16 cellular contexts compared by ENCODE assay signal in the genomic region with DNA sequence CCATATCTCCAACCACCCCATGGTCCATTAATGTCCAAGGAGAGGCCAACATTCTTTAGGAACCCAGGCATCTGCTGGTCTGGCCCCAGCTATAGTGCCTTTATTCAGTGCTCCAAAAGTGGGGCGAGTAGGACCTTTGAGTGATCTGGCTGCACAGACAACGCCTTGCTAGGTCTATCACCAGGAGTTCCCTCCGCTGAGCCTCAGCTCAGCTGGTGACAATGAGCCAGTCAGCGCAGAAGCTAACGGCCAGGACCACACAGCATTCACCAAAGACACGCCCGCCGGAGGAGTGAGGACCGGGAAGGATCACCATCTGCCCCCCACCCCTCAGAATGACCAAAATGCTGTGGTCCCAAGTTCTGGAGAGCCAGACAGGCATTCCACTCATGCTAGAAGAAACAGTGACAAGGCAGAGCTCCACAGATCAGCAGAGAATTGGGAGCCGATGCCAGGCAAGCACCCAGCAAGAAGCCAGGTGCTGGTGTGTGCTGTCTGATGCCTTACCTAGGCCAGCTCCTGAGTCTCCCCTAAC. TPM values are rescaled to one million over a fixed set of nuclear protein-coding genes. Genes with fewer than 3 reads are reported as not detected.
A peak's percentile ranks its signal among the peaks of the same experiment; 100 is the strongest.
DNase-seq lines count a peak whose midpoint lies in the region; ATAC-seq and TF ChIP-seq lines count a peak whose summit lies in the region.
"Had no signal": no experiment of that assay in that cellular context is flagged by ENCODE, and none has a peak within 500 bp of the region (broad histone marks: within the 10 kb centered on the region; RNA-seq: fewer than 3 reads in every experiment).

No MANE protein-coding gene starts in this region.

- no peak for TF ChIP-seq EP300 in gastroesophageal sphincter (IDR thresholded peaks at IDR 0.05)

- ATAC-seq in gastroesophageal sphincter (no peak), GM19467 (IDR thresholded peaks at IDR 0.05; ENCODE audit: unreplicated experiment) (no peak)
- ATAC-seq: stimulated activated naive B cell treated with anti-CD40 and anti-IgM and Interleukin-4, amounts not matched to agents 10 μg/mL and 1 μg/mL and 100 μg/mL, for 72 hours had no signal

- no peaks in the 10 kb centered on the region for H3K27me3 Mint-ChIP-seq in activated CD4-positive, alpha-beta T cell treated with anti-CD3 and anti-CD28 coated beads, Interleukin-2, amount 10 ng/mL, durations not matched to agents 24 days and 14 days
- H3K27me3 Mint-ChIP-seq in activated CD4-positive, alpha-beta memory T cell treated with anti-CD3 and anti-CD28 coated beads for 36 hours = no peaks in the 10 kb centered on the region
- H3K27me3 Mint-ChIP-seq: memory B cell; stimulated activated naive B cell treated with anti-CD40 and anti-IgM and Interleukin-4, amounts not matched to agents 10 μg/mL and 1 μg/mL and 100 μg/mL, for 72 hours had no signal

- peaks cover 11% of the 10 kb centered on the region for H3K36me3 Mint-ChIP-seq in activated CD4-positive, alpha-beta T cell treated with anti-CD3 and anti-CD28 coated beads, Interleukin-2, amount 10 ng/mL, durations not matched to agents 24 days and 14 days (ENCODE audit: low read depth)
- H3K36me3 Mint-ChIP-seq in activated CD4-positive, alpha-beta memory T cell treated with anti-CD3 and anti-CD28 coated beads for 36 hours = peaks cover 2% of the 10 kb centered on the region
- H3K36me3 Mint-ChIP-seq: memory B cell; stimulated activated naive B cell treated with anti-CD40 and anti-IgM and Interleukin-4, amounts not matched to agents 10 μg/mL and 1 μg/mL and 100 μg/mL, for 72 hours had no signal

- no peaks in the 10 kb centered on the region for H3K9me3 Mint-ChIP-seq in activated CD4-positive, alpha-beta T cell treated with anti-CD3 and anti-CD28 coated beads, Interleukin-2, amount 10 ng/mL, durations not matched to agents 24 days and 14 days
- H3K9me3 Mint-ChIP-seq in activated CD4-positive, alpha-beta memory T cell treated with anti-CD3 and anti-CD28 coated beads for 36 hours = no peaks in the 10 kb centered on the region
- H3K9me3 Mint-ChIP-seq: memory B cell; stimulated activated naive B cell treated with anti-CD40 and anti-IgM and Interleukin-4, amounts not matched to agents 10 μg/mL and 1 μg/mL and 100 μg/mL, for 72 hours had no signal

- H3K4me3 Mint-ChIP-seq in activated CD4-positive, alpha-beta T cell treated with anti-CD3 and anti-CD28 coated beads, Interleukin-2, amount 10 ng/mL, durations not matched to agents 24 days and 14 days = no peak overlapping the region
- H3K4me3 Mint-ChIP-seq in activated CD4-positive, alpha-beta memory T cell treated with anti-CD3 and anti-CD28 coated beads for 36 hours = no peak overlapping the region
- H3K4me3 Mint-ChIP-seq: memory B cell; stimulated activated naive B cell treated with anti-CD40 and anti-IgM and Interleukin-4, amounts not matched to agents 10 μg/mL and 1 μg/mL and 100 μg/mL, for 72 hours had no signal

- CTCF ChIA-PET in activated CD4-positive, alpha-beta memory T cell treated with anti-CD3 and anti-CD28 coated beads for 36 hours (lab: Charles Lee) = interaction anchor here (1.2 to 1.6 kb wide), 2 partner anchors 24 to 50 kb away, joined by 4 read pairs; no protein-coding TSS in a partner anchor

- H3K9me3 ChIP-seq in gastroesophageal sphincter = no peaks in the 10 kb centered on the region
- H3K9me3 ChIP-seq in stomach smooth muscle (ENCODE audit: control insufficient read depth in 2 of 2, low read length in 2 of 2) = no peaks in the 10 kb centered on the region

- POLR2A ChIA-PET in activated CD4-positive, alpha-beta memory T cell treated with anti-CD3 and anti-CD28 coated beads for 36 hours (lab: Charles Lee) = interaction anchor here (1.0 to 2.1 kb wide), 4 partner anchors 8 to 24 kb away, joined by 4 to 14 read pairs (median 6); no protein-coding TSS in a partner anchor

- no peak for TF ChIP-seq CTCF in gastroesophageal sphincter (IDR thresholded peaks at IDR 0.05)

- DNase-seq in activated CD4-positive, alpha-beta T cell treated with anti-CD3 and anti-CD28 coated beads, Interleukin-2, amount 10 ng/mL, durations not matched to agents 24 days and 14 days = no peak
- DNase-seq in activated CD4-positive, alpha-beta T cell treated with anti-CD3 and anti-CD28 coated beads, Interleukin-2, amount 50 U/mL, for 4 hours = no peak
- no peak for DNase-seq in activated CD4-positive, alpha-beta memory T cell treated with anti-CD3 and anti-CD28 coated beads for 36 hours
- DNase-seq in ecto neural progenitor cell (ENCODE audit: low spot score) (no peak), NCI-H510A treated with DMSO at 0.1 percent for 48 hours (lab: John Stamatoyannopoulos, UW) (no peak)
- DNase-seq: KG1; NCI-H446; SHP77 treated with DMSO at 0.1 percent for 48 hours; stimulated activated naive B cell treated with anti-CD40 and anti-IgM and Interleukin-4, amounts not matched to agents 10 μg/mL and 1 μg/mL and 100 μg/mL, for 72 hours had no signal

- H3K36me3 ChIP-seq in gastroesophageal sphincter = peaks cover 0 to 5% of the 10 kb centered on the region in 2 donors
- peaks cover 0 to 6% of the 10 kb centered on the region in 2 donors for H3K36me3 ChIP-seq in stomach smooth muscle (ENCODE audit: control insufficient read depth in 2 of 2, insufficient read depth in 2 of 2, low read length in 2 of 2)

- H3K4me3 ChIP-seq in gastroesophageal sphincter = no peak overlapping the region
- H3K4me3 ChIP-seq in stomach smooth muscle (ENCODE audit: low read length in 2 of 2) = no peak overlapping the region

- H3K27me3 ChIP-seq in gastroesophageal sphincter (no peaks in the 10 kb centered on the region), stomach smooth muscle (ENCODE audit: control insufficient read depth in 1 of 2, insufficient read depth in 2 of 2, low read length in 2 of 2) (no peaks in the 10 kb centered on the region)

- WGBS in gastroesophageal sphincter (ENCODE audit: low coverage in 1 of 2), 2 donors = 88 to 100% methylated on average over 1 of the region's 10 CpGs

- peaks cover 0 to 92% (median 60%) of the 10 kb centered on the region in 3 donors for H3K4me1 ChIP-seq in gastroesophageal sphincter
- peaks cover 39% of the 10 kb centered on the region for H3K4me1 ChIP-seq in stomach smooth muscle (ENCODE audit: control insufficient read depth, insufficient read depth, low read length)

- peak overlapping the region in 3 of 4 donors; percentile 46 to 66 (median 54) for H3K27ac ChIP-seq in gastroesophageal sphincter
- H3K27ac ChIP-seq in stomach smooth muscle (ENCODE audit: low read length) = peak overlapping the region; percentile 18

- intact Hi-C loops in activated CD4-positive, alpha-beta T cell treated with anti-CD3 and anti-CD28 coated beads, Interleukin-2, amount 10 ng/mL, durations not matched to agents 24 days and 14 days (cut with micrococcal nuclease) = no loop called here
- intact Hi-C loops in activated CD4-positive, alpha-beta memory T cell treated with anti-CD3 and anti-CD28 coated beads for 36 hours (cut with micrococcal nuclease) = no loop called here

- peak overlapping the region; percentile 80 for H3K27ac Mint-ChIP-seq in activated CD4-positive, alpha-beta T cell treated with anti-CD3 and anti-CD28 coated beads, Interleukin-2, amount 10 ng/mL, durations not matched to agents 24 days and 14 days
- H3K27ac Mint-ChIP-seq in activated CD4-positive, alpha-beta memory T cell treated with anti-CD3 and anti-CD28 coated beads for 36 hours = peak overlapping the region; percentile 88
- H3K27ac Mint-ChIP-seq: memory B cell had no signal

- no peak for TF ChIP-seq POLR2A in gastroesophageal sphincter (IDR thresholded peaks at IDR 0.05)

- H3K9ac ChIP-seq in stomach smooth muscle (ENCODE audit: low read length in 2 of 2) = no peak overlapping the region

- peaks cover 75% of the 10 kb centered on the region for H3K4me1 Mint-ChIP-seq in activated CD4-positive, alpha-beta T cell treated with anti-CD3 and anti-CD28 coated beads, Interleukin-2, amount 10 ng/mL, durations not matched to agents 24 days and 14 days
- peaks cover 77% of the 10 kb centered on the region for H3K4me1 Mint-ChIP-seq in activated CD4-positive, alpha-beta memory T cell treated with anti-CD3 and anti-CD28 coated beads for 36 hours (ENCODE audit: low read depth)

RNA-seq across cellular contexts. Expression of a gene that starts 19.0 kb away (rescaled TPM):
- 56.8 and 62.3 TPM in 2 replicates for total RNA-seq in activated CD4-positive, alpha-beta T cell treated with anti-CD3 and anti-CD28 coated beads, Interleukin-2, amount 10 ng/mL, durations not matched to agents 24 days and 14 days
- total RNA-seq in activated CD4-positive, alpha-beta memory T cell treated with anti-CD3 and anti-CD28 coated beads for 36 hours = 10 to 100 TPM; 47.9 to 57.8 TPM
- total RNA-seq in gastroesophageal sphincter = 10 to 100 TPM; 36.9 to 51.7 (median 46.5) TPM

RNA-seq across cellular contexts. Expression of a gene that starts 33.9 kb away (rescaled TPM):
- total RNA-seq in activated CD4-positive, alpha-beta T cell treated with anti-CD3 and anti-CD28 coated beads, Interleukin-2, amount 10 ng/mL, durations not matched to agents 24 days and 14 days = not detected in 2 replicates
- total RNA-seq in activated CD4-positive, alpha-beta memory T cell treated with anti-CD3 and anti-CD28 coated beads for 36 hours = not detected
- total RNA-seq in gastroesophageal sphincter = not detected
- total RNA-seq: activated CD8-positive, alpha-beta memory T cell treated with anti-CD3 and anti-CD28 coated beads for 36 hours; cardiac septum; frontal cortex had no signal
